1 cellular context compared by ENCODE assay signal in the genomic region with DNA sequence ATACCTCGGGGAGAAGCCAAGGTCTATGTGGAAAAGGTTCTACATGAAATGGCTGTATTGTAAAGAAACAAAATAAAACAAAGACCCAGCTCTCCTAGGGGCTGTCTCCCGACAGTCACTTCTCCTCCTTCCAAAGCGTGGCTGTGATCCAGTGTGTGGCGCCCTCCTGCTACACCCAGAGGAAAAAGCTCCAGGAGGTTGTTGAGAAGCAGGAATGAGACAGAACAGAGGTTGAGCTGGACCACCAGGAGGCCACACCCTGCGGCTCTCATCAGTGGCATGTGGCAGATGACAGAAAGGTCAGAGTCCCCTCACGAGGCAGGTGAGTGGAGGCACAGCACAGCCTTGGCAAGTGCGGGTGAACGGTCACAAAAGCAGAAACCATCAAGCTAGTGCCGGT.
TF ChIP-seq lines count a peak whose summit lies in the region.

No MANE protein-coding gene starts in this region.

TF ChIP-seq in GM23338, 12 proteins besides CTCF, POLR2A, EP300 and RAD21 (continued from another document):
- TF ChIP-seq, protein P1, sequence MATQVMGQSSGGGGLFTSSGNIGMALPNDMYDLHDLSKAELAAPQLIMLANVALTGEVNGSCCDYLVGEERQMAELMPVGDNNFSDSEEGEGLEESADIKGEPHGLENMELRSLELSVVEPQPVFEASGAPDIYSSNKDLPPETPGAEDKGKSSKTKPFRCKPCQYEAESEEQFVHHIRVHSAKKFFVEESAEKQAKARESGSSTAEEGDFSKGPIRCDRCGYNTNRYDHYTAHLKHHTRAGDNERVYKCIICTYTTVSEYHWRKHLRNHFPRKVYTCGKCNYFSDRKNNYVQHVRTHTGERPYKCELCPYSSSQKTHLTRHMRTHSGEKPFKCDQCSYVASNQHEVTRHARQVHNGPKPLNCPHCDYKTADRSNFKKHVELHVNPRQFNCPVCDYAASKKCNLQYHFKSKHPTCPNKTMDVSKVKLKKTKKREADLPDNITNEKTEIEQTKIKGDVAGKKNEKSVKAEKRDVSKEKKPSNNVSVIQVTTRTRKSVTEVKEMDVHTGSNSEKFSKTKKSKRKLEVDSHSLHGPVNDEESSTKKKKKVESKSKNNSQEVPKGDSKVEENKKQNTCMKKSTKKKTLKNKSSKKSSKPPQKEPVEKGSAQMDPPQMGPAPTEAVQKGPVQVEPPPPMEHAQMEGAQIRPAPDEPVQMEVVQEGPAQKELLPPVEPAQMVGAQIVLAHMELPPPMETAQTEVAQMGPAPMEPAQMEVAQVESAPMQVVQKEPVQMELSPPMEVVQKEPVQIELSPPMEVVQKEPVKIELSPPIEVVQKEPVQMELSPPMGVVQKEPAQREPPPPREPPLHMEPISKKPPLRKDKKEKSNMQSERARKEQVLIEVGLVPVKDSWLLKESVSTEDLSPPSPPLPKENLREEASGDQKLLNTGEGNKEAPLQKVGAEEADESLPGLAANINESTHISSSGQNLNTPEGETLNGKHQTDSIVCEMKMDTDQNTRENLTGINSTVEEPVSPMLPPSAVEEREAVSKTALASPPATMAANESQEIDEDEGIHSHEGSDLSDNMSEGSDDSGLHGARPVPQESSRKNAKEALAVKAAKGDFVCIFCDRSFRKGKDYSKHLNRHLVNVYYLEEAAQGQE (IDR thresholded peaks at IDR 0.05; ENCODE audit: unreplicated experiment) = no peak
- TF ChIP-seq, protein P2, sequence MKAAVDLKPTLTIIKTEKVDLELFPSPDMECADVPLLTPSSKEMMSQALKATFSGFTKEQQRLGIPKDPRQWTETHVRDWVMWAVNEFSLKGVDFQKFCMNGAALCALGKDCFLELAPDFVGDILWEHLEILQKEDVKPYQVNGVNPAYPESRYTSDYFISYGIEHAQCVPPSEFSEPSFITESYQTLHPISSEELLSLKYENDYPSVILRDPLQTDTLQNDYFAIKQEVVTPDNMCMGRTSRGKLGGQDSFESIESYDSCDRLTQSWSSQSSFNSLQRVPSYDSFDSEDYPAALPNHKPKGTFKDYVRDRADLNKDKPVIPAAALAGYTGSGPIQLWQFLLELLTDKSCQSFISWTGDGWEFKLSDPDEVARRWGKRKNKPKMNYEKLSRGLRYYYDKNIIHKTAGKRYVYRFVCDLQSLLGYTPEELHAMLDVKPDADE (IDR thresholded peaks at IDR 0.05) = no peak
- TF ChIP-seq POLR2AphosphoS5 (IDR thresholded peaks at IDR 0.05; ENCODE audit: low read depth) (no peak), JUNB (IDR thresholded peaks at IDR 0.05; ENCODE audit: unreplicated experiment) (no peak), NANOG (IDR thresholded peaks at IDR 0.05; ENCODE audit: borderline replicate concordance) (no peak), CREB1 (CRISPR knock-in tag; IDR thresholded peaks at IDR 0.05; ENCODE audit: low read depth) (no peak), ZNF331 (CRISPR knock-in tag; IDR thresholded peaks at IDR 0.05; ENCODE audit: low read depth) (no peak), ZNF114 (CRISPR knock-in tag; IDR thresholded peaks at IDR 0.05) (no peak)
- TF ChIP-seq, protein P3, sequence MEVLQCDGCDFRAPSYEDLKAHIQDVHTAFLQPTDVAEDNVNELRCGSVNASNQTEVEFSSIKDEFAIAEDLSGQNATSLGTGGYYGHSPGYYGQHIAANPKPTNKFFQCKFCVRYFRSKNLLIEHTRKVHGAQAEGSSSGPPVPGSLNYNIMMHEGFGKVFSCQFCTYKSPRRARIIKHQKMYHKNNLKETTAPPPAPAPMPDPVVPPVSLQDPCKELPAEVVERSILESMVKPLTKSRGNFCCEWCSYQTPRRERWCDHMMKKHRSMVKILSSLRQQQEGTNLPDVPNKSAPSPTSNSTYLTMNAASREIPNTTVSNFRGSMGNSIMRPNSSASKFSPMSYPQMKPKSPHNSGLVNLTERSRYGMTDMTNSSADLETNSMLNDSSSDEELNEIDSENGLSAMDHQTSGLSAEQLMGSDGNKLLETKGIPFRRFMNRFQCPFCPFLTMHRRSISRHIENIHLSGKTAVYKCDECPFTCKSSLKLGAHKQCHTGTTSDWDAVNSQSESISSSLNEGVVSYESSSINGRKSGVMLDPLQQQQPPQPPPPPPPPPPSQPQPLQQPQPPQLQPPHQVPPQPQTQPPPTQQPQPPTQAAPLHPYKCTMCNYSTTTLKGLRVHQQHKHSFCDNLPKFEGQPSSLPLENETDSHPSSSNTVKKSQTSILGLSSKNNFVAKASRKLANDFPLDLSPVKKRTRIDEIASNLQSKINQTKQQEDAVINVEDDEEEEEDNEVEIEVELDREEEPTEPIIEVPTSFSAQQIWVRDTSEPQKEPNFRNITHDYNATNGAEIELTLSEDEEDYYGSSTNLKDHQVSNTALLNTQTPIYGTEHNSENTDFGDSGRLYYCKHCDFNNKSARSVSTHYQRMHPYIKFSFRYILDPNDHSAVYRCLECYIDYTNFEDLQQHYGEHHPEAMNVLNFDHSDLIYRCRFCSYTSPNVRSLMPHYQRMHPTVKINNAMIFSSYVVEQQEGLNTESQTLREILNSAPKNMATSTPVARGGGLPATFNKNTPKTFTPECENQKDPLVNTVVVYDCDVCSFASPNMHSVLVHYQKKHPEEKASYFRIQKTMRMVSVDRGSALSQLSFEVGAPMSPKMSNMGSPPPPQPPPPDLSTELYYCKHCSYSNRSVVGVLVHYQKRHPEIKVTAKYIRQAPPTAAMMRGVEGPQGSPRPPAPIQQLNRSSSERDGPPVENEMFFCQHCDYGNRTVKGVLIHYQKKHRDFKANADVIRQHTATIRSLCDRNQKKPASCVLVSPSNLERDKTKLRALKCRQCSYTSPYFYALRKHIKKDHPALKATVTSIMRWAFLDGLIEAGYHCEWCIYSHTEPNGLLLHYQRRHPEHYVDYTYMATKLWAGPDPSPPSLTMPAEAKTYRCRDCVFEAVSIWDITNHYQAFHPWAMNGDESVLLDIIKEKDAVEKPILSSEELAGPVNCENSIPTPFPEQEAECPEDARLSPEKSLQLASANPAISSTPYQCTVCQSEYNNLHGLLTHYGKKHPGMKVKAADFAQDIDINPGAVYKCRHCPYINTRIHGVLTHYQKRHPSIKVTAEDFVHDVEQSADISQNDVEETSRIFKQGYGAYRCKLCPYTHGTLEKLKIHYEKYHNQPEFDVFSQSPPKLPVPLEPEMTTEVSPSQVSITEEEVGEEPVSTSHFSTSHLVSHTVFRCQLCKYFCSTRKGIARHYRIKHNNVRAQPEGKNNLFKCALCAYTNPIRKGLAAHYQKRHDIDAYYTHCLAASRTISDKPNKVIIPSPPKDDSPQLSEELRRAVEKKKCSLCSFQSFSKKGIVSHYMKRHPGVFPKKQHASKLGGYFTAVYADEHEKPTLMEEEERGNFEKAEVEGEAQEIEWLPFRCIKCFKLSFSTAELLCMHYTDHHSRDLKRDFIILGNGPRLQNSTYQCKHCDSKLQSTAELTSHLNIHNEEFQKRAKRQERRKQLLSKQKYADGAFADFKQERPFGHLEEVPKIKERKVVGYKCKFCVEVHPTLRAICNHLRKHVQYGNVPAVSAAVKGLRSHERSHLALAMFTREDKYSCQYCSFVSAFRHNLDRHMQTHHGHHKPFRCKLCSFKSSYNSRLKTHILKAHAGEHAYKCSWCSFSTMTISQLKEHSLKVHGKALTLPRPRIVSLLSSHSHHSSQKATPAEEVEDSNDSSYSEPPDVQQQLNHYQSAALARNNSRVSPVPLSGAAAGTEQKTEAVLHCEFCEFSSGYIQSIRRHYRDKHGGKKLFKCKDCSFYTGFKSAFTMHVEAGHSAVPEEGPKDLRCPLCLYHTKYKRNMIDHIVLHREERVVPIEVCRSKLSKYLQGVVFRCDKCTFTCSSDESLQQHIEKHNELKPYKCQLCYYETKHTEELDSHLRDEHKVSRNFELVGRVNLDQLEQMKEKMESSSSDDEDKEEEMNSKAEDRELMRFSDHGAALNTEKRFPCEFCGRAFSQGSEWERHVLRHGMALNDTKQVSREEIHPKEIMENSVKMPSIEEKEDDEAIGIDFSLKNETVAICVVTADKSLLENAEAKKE (CRISPR knock-in tag; IDR thresholded peaks at IDR 0.05) = no peak
